Comparison of ENCODE assay signal across 17 cellular contexts in genomic region chr6:35018184-35018523, GRCh38.
DNase-seq lines count a peak whose midpoint lies in the region; ATAC-seq and TF ChIP-seq lines count a peak whose summit lies in the region.
"Had no signal": no experiment of that assay in that cellular context is flagged by ENCODE, and none has a peak within 500 bp of the region (broad histone marks: within the 10 kb centered on the region; RNA-seq: fewer than 3 reads in every experiment).

No MANE protein-coding gene starts in this region.

- TF ChIP-seq POLR2A in esophagus muscularis mucosa (IDR thresholded peaks at IDR 0.05; ENCODE audit: low read depth): no peak
- no peak for TF ChIP-seq POLR2A in spleen (IDR thresholded peaks at IDR 0.05)

- H4K20me1 ChIP-seq in GM23248 (ENCODE audit: insufficient read depth): no peaks in the 10 kb centered on the region

- H3K4me2 ChIP-seq in GM23248 (ENCODE audit: unreplicated experiment): no peak overlapping the region
- H3K4me2 ChIP-seq: GM23338 had no signal

- intact Hi-C loops in esophagus muscularis mucosa (cut with DNase I): loop anchor here (5.0 kb wide), 2 partner anchors 34 to 74 kb away; no protein-coding TSS in a partner anchor
- intact Hi-C loops in mucosa of descending colon (cut with DNase I, micrococcal nuclease): no loop called here
- intact Hi-C loops in spleen (cut with DNase I; ENCODE audit: low total_unique reads): loop anchor here (10.0 kb wide), 1 partner anchor 47 kb away; no protein-coding TSS in a partner anchor

- peak overlapping the region; percentile 48; the same call in 1 of the 2 replicates for H3K9ac ChIP-seq in GM23248

- ATAC-seq in mucosa of descending colon (peak; percentile 6), GM21825 (IDR thresholded peaks at IDR 0.05; ENCODE audit: unreplicated experiment) (no peak), GM19452 (IDR thresholded peaks at IDR 0.05; ENCODE audit: unreplicated experiment) (no peak)
- ATAC-seq: activated T-cell treated with anti-CD3 and anti-CD28 coated beads, Interleukin-2, amount 50 U/mL, for 72 hours; GM23338; K562; stimulated activated memory B cell treated with anti-CD40 and anti-IgM and Interleukin-4, amounts not matched to agents 10 μg/mL and 1 μg/mL and 100 μg/mL, for 72 hours had no signal

- TF ChIP-seq CTCF in esophagus muscularis mucosa (IDR thresholded peaks at IDR 0.05) (no peak), mucosa of descending colon (IDR thresholded peaks at IDR 0.05) (no peak), spleen (IDR thresholded peaks at IDR 0.05 in 8 of 11, conservative IDR thresholded peaks at IDR 0.05 in 3 of 11) (no peak)

- no peak for DNase-seq in GM23248
- DNase-seq in esophagus muscularis mucosa (ENCODE audit: extremely low spot score): peak; percentile 92
- DNase-seq in mucosa of descending colon: no peak
- DNase-seq in spleen: no peak
- DNase-seq in globus pallidus (ENCODE audit: low spot score): no peak
- no peak for DNase-seq in activated CD4-positive, alpha-beta T cell treated with anti-CD3 and anti-CD28 coated beads, Interleukin-2, amount 50 U/mL, for 1 hour
- DNase-seq: activated CD4-positive, alpha-beta T cell treated with anti-CD3 and anti-CD28 coated beads for 4 hours; activated T-cell treated with anti-CD3 and anti-CD28 coated beads, Interleukin-2, amount 50 U/mL, for 72 hours; anterior cingulate cortex; GDM1; NCI-H1417; stimulated activated CD4-positive, alpha-beta T cell treated with anti-CD3 and anti-CD28 coated beads, Interleukin-4, amount 100 ng/mL, for 4 hours had no signal

- peaks cover 36% of the 10 kb centered on the region for H3F3A ChIP-seq in GM23248 (ENCODE audit: insufficient read depth)

- no peaks in the 10 kb centered on the region for H3K79me2 ChIP-seq in GM23248 (ENCODE audit: insufficient read depth)

- no peak overlapping the region; the same call in 1 of the 2 replicates for H3K4me3 ChIP-seq in GM23248
- peak overlapping the region; percentile 62 to 79 (median 72) for H3K4me3 ChIP-seq in esophagus muscularis mucosa
- H3K4me3 ChIP-seq in mucosa of descending colon: no peak overlapping the region
- peak overlapping the region; percentile 17 to 67 (median 38) for H3K4me3 ChIP-seq in spleen
- H3K4me3 ChIP-seq: GM23338, K562 had no signal

- H3K9me2 ChIP-seq in GM23248 (ENCODE audit: insufficient read depth): no peaks in the 10 kb centered on the region

- no peaks in the 10 kb centered on the region for H3K36me3 ChIP-seq in GM23248 (ENCODE audit: low read depth)
- peaks cover 0 to 7% (median 2%) of the 10 kb centered on the region in 4 donors for H3K36me3 ChIP-seq in esophagus muscularis mucosa
- no peaks in the 10 kb centered on the region for H3K36me3 ChIP-seq in mucosa of descending colon (ENCODE audit: low read depth)
- peaks cover 0 to 75% (median 15%) of the 10 kb centered on the region in 6 donors for H3K36me3 ChIP-seq in spleen

- in situ Hi-C loops in GM23248 (cut with MboI): no loop called here

- H2AFZ ChIP-seq in GM23248: peak overlapping the region; percentile 69
- H2AFZ ChIP-seq: GM23338 had no signal

- H3K27ac ChIP-seq in GM23248 (peak overlapping the region; percentile 43; the same call in 1 of the 2 replicates), esophagus muscularis mucosa (replicated peaks in 1 of 4) (peak overlapping the region; percentile 92 to 99 (median 96)), spleen (peak overlapping the region; percentile 61 to 88 (median 81))

- H3K4me1 ChIP-seq in GM23248 (ENCODE audit: insufficient read depth) (peaks cover 42% of the 10 kb centered on the region), esophagus muscularis mucosa (peaks cover 71 to 82% (median 73%) of the 10 kb centered on the region in 4 donors), mucosa of descending colon (ENCODE audit: low read depth) (no peaks in the 10 kb centered on the region), spleen (peaks cover 5 to 68% (median 36%) of the 10 kb centered on the region in 6 donors)

- H3K27me3 ChIP-seq in GM23248 (replicated peaks; ENCODE audit: insufficient read depth) (no peaks in the 10 kb centered on the region), esophagus muscularis mucosa (no peaks in the 10 kb centered on the region), spleen (replicated peaks in 1 of 7) (no peaks in the 10 kb centered on the region)

- no peaks in the 10 kb centered on the region for H3K9me3 ChIP-seq in GM23248 (ENCODE audit: low read depth)
- no peaks in the 10 kb centered on the region for H3K9me3 ChIP-seq in esophagus muscularis mucosa
- H3K9me3 ChIP-seq in mucosa of descending colon: no peaks in the 10 kb centered on the region
- H3K9me3 ChIP-seq in spleen: no peaks in the 10 kb centered on the region

- no peak for TF ChIP-seq EP300 in esophagus muscularis mucosa (IDR thresholded peaks at IDR 0.05)

- WGBS in GM23248 (ENCODE audit: low coverage in 1 of 2, low lambda C conversion rate in 2 of 2, missing lambda C conversion rate in 2 of 2), 2 experiments: 38 to 50% methylated on average over 2 of the region's 2 CpGs
- 55% methylated on average over 2 of the region's 2 CpGs for WGBS in esophagus muscularis mucosa
- 72 to 89% (median 75%) methylated on average over 2 of the region's 2 CpGs for WGBS in spleen, 5 donors

Comparison
In these comparisons a context has a peak if more than half of its experiments do, and no peak if none do; other contexts are left out.
1. H3K27ac ChIP-seq: peak in every context shown above with its lines; median percentile 96 in esophagus muscularis mucosa; 81 in spleen; 43 in GM23248.
2. H3K4me3 ChIP-seq: peak in esophagus muscularis mucosa (4 of 4) and spleen (8 of 8); none in GM23248 (single experiment) and mucosa of descending colon (single experiment).
3. intact Hi-C loops: an anchor here in esophagus muscularis mucosa (5.0 kb wide) and spleen (10.0 kb wide); none called in mucosa of descending colon.